8 cellular contexts compared by ENCODE assay signal in genomic region chrX:48538641-48539344, GRCh38. TPM values are rescaled to one million over a fixed set of nuclear protein-coding genes. Genes with fewer than 3 reads are reported as not detected.
DNase-seq lines count a peak whose midpoint lies in the region; ATAC-seq, FAIRE-seq and TF ChIP-seq lines count a peak whose summit lies in the region.

No MANE protein-coding gene starts in this region.

- H3K9ac ChIP-seq in H9 (ENCODE audit: extremely low read depth, insufficient read length, low read length) = no peak overlapping the region

- TF ChIP-seq CTCF in H9 (conservative IDR thresholded peaks at IDR 0.05) = no peak
- TF ChIP-seq CTCF in WI38 (IDR thresholded peaks at IDR 0.05; ENCODE audit: low read depth, low read length) = no peak
- no peak for TF ChIP-seq CTCF in fibroblast of villous mesenchyme (IDR thresholded peaks at IDR 0.05; ENCODE audit: insufficient read depth, low read depth, low read length)

- peaks cover 63 to 82% of the 10 kb centered on the region in 2 experiments for H3K9me3 Mint-ChIP-seq in H9

- no peak overlapping the region for H3K14ac ChIP-seq in H9 (ENCODE audit: insufficient read depth, low read length)

- H3K4ac ChIP-seq in H9 (ENCODE audit: low read depth, low read length) = no peak overlapping the region

- no peak overlapping the region for H2BK15ac ChIP-seq in H9 (ENCODE audit: low read depth, low read length)

- no peaks in the 10 kb centered on the region for H3K23me2 ChIP-seq in H9 (ENCODE audit: insufficient read length, low read depth, low read length, poor library complexity, severe bottlenecking)

- H4K20me1 ChIP-seq in H9 (ENCODE audit: control insufficient read depth, insufficient read depth, insufficient read length) = no peaks in the 10 kb centered on the region

- no peak overlapping the region for H3K23ac ChIP-seq in H9 (ENCODE audit: insufficient read length, low read depth, low read length)

- no peak overlapping the region for H2AFZ ChIP-seq in H9 (ENCODE audit: low read length)

- peak overlapping the region; percentile 87 to 91; a peak in 4 of 5 replicates for H3K4me3 Mint-ChIP-seq in H9

- no peak overlapping the region for H3K27ac ChIP-seq in H9 (ENCODE audit: insufficient read length, low read depth, low read length)
- H3K27ac ChIP-seq in small intestine (ENCODE audit: low read depth in 1 of 2, low read length in 1 of 2) = peak overlapping the region; percentile 32 to 87

- FAIRE-seq in small intestine (lab: Jason Lieb, UNC) = no peak

- no CpG with 5 or more reads among the region's 23 CpGs for whole genome bisulfite sequencing in H9 (ENCODE audit: extremely low coverage, insufficient read length, low lambda C conversion rate)
- WGBS in small intestine, 3 donors = 64 to 79% (median 78%) methylated on average over 18 to 23 of the region's 23 CpGs

- H2BK5ac ChIP-seq in H9 (ENCODE audit: insufficient read length, low read length) = no peak overlapping the region

- no peak overlapping the region for H4K91ac ChIP-seq in H9 (ENCODE audit: insufficient read length, low read depth, low read length)

- no peaks in the 10 kb centered on the region for H3K36me3 ChIP-seq in small intestine (ENCODE audit: control insufficient read depth in 2 of 2, insufficient read depth in 2 of 2, low read length in 2 of 2)

- ATAC-seq in GM19035 (IDR thresholded peaks at IDR 0.05; ENCODE audit: unreplicated experiment) (no peak), GM21619 (IDR thresholded peaks at IDR 0.05; ENCODE audit: unreplicated experiment) (no peak)

- H3K9me3 ChIP-seq in H9 (ENCODE audit: control insufficient read depth, low read depth, low read length) (peaks cover 19% of the 10 kb centered on the region), small intestine (ENCODE audit: control insufficient read depth, low read depth) (no peaks in the 10 kb centered on the region)

- no peaks in the 10 kb centered on the region for H3K4me1 ChIP-seq in H9 (ENCODE audit: insufficient read depth, low read length)
- H3K4me1 ChIP-seq in small intestine (ENCODE audit: control insufficient read depth in 2 of 2, insufficient read depth in 1 of 2, low read depth in 1 of 2, low read length in 1 of 2) = peaks cover 0 to 3% of the 10 kb centered on the region in 2 donors

- no peak overlapping the region for H3K27ac Mint-ChIP-seq in H9

- no peak overlapping the region for H3T11ph ChIP-seq in H9 (ENCODE audit: low read length)

- no peaks in the 10 kb centered on the region for H3K79me2 ChIP-seq in H9 (ENCODE audit: insufficient read depth, low read length)

- no peak overlapping the region for H3K18ac ChIP-seq in H9 (ENCODE audit: insufficient read length, low read depth, low read length)

- H3K4me3 ChIP-seq in WI38 (ENCODE audit: low read depth, low read length) (peak overlapping the region; percentile 72), fibroblast of villous mesenchyme (ENCODE audit: low read depth, low read length) (peak overlapping the region; percentile 9), small intestine (ENCODE audit: low read depth in 1 of 2, low read length in 2 of 2) (no peak overlapping the region)

- H3K4me2 ChIP-seq in H9 (ENCODE audit: insufficient read depth, insufficient read length, low read length) = no peak overlapping the region

- no peak overlapping the region for H2BK120ac ChIP-seq in H9 (ENCODE audit: low read depth, low read length, poor library complexity, severe bottlenecking)

- DNase-seq in H9 (no peak), fibroblast of villous mesenchyme (ENCODE audit: low read depth) (no peak), small intestine (no peak), NAMALWA (ENCODE audit: low spot score) (no peak)
- no peak for DNase-seq in activated effector memory CD4-positive, alpha-beta T cell treated with Interleukin-2 at 50 U/mL for 16 hours

- H4K8ac ChIP-seq in H9 (replicated peaks; ENCODE audit: insufficient read length, low read depth, low read length) = no peak overlapping the region

- H3K27me3 Mint-ChIP-seq in H9 (ENCODE audit: low read depth) = no peaks in the 10 kb centered on the region

- no peak overlapping the region for H4K5ac ChIP-seq in H9 (ENCODE audit: insufficient read length, low read depth, low read length)

- peaks cover 5 to 6% of the 10 kb centered on the region in 2 experiments for H3K4me1 Mint-ChIP-seq in H9

- no peaks in the 10 kb centered on the region for H3K27me3 ChIP-seq in H9 (ENCODE audit: insufficient read depth, low read length)
- no peaks in the 10 kb centered on the region for H3K27me3 ChIP-seq in small intestine (ENCODE audit: control insufficient read depth in 2 of 2, insufficient read depth in 2 of 2, low read length in 2 of 2)

- no peak overlapping the region for H3K56ac ChIP-seq in H9 (ENCODE audit: insufficient read length, low read depth, low read length)

- no peaks in the 10 kb centered on the region for H3K79me1 ChIP-seq in H9 (ENCODE audit: insufficient read depth, low read depth, low read length, poor library complexity, severe bottlenecking)

- peaks cover 1 to 31% (median 6%) of the 10 kb centered on the region in 3 experiments for H3K36me3 Mint-ChIP-seq in H9 (ENCODE audit: insufficient read depth in 1 of 3, low read depth in 3 of 3)

- no peak overlapping the region for H2BK20ac ChIP-seq in H9 (ENCODE audit: low read depth, low read length, poor library complexity, severe bottlenecking)

- H2BK12ac ChIP-seq in H9 (ENCODE audit: insufficient read length, low read depth, low read length) = no peak overlapping the region

- H2AK5ac ChIP-seq in H9 (ENCODE audit: insufficient read length, low read length) = no peak overlapping the region

RNA-seq across cellular contexts. Expression of gene TBC1D25, which starts 0.7 kb away (rescaled TPM):
- total RNA-seq in H9 (2021) = 9.6 and 10.2 TPM in 2 replicates
- total RNA-seq in fibroblast of villous mesenchyme = 7.8 and 12.2 TPM in 2 replicates
- polyA plus RNA-seq in small intestine = 1 to 10 TPM; 6.0 to 6.5 (median 6.5) TPM

RNA-seq across cellular contexts. Expression of gene EBP, which starts 17.2 kb away (rescaled TPM):
- 117 and 124 TPM in 2 replicates for total RNA-seq in H9 (2021)
- 126 and 200 TPM in 2 replicates for total RNA-seq in fibroblast of villous mesenchyme
- polyA plus RNA-seq in small intestine = 100 to 1,000 TPM in 2 of 3 donors, 10 to 100 TPM in 1; 92.9 to 298 (median 120) TPM

RNA-seq across cellular contexts. Expression of gene PORCN, which starts 30.0 kb away (rescaled TPM):
- 12.6 and 13.2 TPM in 2 replicates for total RNA-seq in H9 (2021)
- total RNA-seq in fibroblast of villous mesenchyme = 6.5 and 8.4 TPM in 2 replicates
- 1 to 10 TPM; 2.0 to 6.4 (median 2.2) TPM for polyA plus RNA-seq in small intestine

RNA-seq across cellular contexts. Expression of gene RBM3, which starts 35.5 kb away (rescaled TPM):
- 259 and 264 TPM in 2 replicates for total RNA-seq in H9 (2021)
- total RNA-seq in fibroblast of villous mesenchyme = 121 and 348 TPM in 2 replicates
- polyA plus RNA-seq in small intestine = 100 to 1,000 TPM in 2 of 3 donors, 10 to 100 TPM in 1; 87.9 to 186 (median 160) TPM

RNA-seq across cellular contexts. Expression of gene WDR13, which starts 58.5 kb away (rescaled TPM):
- total RNA-seq in H9 (2021) (29.4 and 30.0 TPM in 2 replicates), fibroblast of villous mesenchyme (58.7 and 87.3 TPM in 2 replicates)
- polyA plus RNA-seq in small intestine = 100 to 1,000 TPM; 107 to 326 (median 318) TPM

Comparison
In these comparisons a context has a peak if more than half of its experiments do, and no peak if none do; other contexts are left out.
1. H3K4me3 ChIP-seq: peak in WI38 (single experiment) and fibroblast of villous mesenchyme (single experiment); none in small intestine (0 of 2).